17 cellular contexts compared by ENCODE assay signal in genomic region chr3:148146241-148146640, GRCh38.
DNase-seq lines count a peak whose midpoint lies in the region; ATAC-seq, FAIRE-seq and TF ChIP-seq lines count a peak whose summit lies in the region.
"Had no signal": no experiment of that assay in that cellular context is flagged by ENCODE, and none has a peak within 500 bp of the region (broad histone marks: within the 10 kb centered on the region; RNA-seq: fewer than 3 reads in every experiment).

No MANE protein-coding gene starts in this region.

- H3K9ac ChIP-seq in SK-N-MC (ENCODE audit: insufficient read length), result no peak overlapping the region
- H3K9ac ChIP-seq: BLaER1 treated with 17β-estradiol and CSF1 and Interleukin-3, amounts not matched to agents 10 nM and 100 nM had no signal

- no peaks in the 10 kb centered on the region for H3K36me3 ChIP-seq in SK-N-MC (ENCODE audit: insufficient read depth, low read length)
- H3K36me3 ChIP-seq: BLaER1 treated with 17β-estradiol and CSF1 and Interleukin-3, amounts not matched to agents 10 nM and 100 nM had no signal

- no peaks in the 10 kb centered on the region for H3K36me3 Mint-ChIP-seq in Calu3 (ENCODE audit: insufficient read depth, unreplicated experiment)
- H3K36me3 Mint-ChIP-seq: CD8-positive, alpha-beta T cell had no signal

- CTCF ChIA-PET in Calu3 (lab: Charles Lee), result interaction anchor here (0.6 kb wide), 1 partner anchor 100 kb away, joined by 3 read pairs; no protein-coding TSS in a partner anchor

- peaks cover 22% of the 10 kb centered on the region for H3K4me1 Mint-ChIP-seq in Calu3 (ENCODE audit: low read depth, unreplicated experiment)
- H3K4me1 Mint-ChIP-seq: B cell had no signal

- ATAC-seq in GM19452 (IDR thresholded peaks at IDR 0.05; ENCODE audit: unreplicated experiment), result no peak
- ATAC-seq: CD8-positive, alpha-beta T cell; GM23338 had no signal

- intact Hi-C loops in Calu3 (cut with micrococcal nuclease; ENCODE audit: unreplicated experiment), result no loop called here

- no TSS peak for BruUV-seq in Calu3 (replicated peaks; lab: Mats Ljungman, UMichigan)

- no peaks in the 10 kb centered on the region for H3K9me3 ChIP-seq in SK-N-MC (ENCODE audit: low read depth, low read length)
- H3K9me3 ChIP-seq: BLaER1 treated with 17β-estradiol and CSF1 and Interleukin-3, amounts not matched to agents 10 nM and 100 nM had no signal

- no peak overlapping the region; the same call in 1 of the 2 replicates for H3K4me3 ChIP-seq in SK-N-MC
- H3K4me3 ChIP-seq: BLaER1 treated with 17β-estradiol and CSF1 and Interleukin-3, amounts not matched to agents 10 nM and 100 nM; GM23338 had no signal

- no peaks in the 10 kb centered on the region for H3K27me3 Mint-ChIP-seq in Calu3 (ENCODE audit: unreplicated experiment)
- H3K27me3 Mint-ChIP-seq: B cell had no signal

- peak overlapping the region; percentile 95 for H3K27ac ChIP-seq in SK-N-MC
- H3K27ac ChIP-seq: BLaER1 treated with 17β-estradiol and CSF1 and Interleukin-3, amounts not matched to agents 10 nM and 100 nM had no signal

- no peaks in the 10 kb centered on the region for H3K9me3 Mint-ChIP-seq in Calu3 (ENCODE audit: low read depth, unreplicated experiment)

- no peak overlapping the region for H3K4me3 Mint-ChIP-seq in Calu3 (ENCODE audit: low read depth, unreplicated experiment)
- H3K4me3 Mint-ChIP-seq: B cell; CD8-positive, alpha-beta T cell; GM23338 had no signal

- H3K27ac Mint-ChIP-seq in Calu3 (ENCODE audit: unreplicated experiment), result peak overlapping the region; percentile 14
- H3K27ac Mint-ChIP-seq: B cell; CD8-positive, alpha-beta T cell; GM23338 had no signal

- FAIRE-seq in RCC 7860 (lab: Jason Lieb, UNC), result no peak
- FAIRE-seq: GM12892, GM18507 had no signal

- DNase-seq in NCI-H510A treated with DMSO at 0.1 percent for 48 hours (lab: John Stamatoyannopoulos, UW), result peak; percentile 17
- DNase-seq in NCI-H510A (lab: John Stamatoyannopoulos, UW), result no peak
- DNase-seq in Calu3, result no peak
- DNase-seq in SK-N-MC (ENCODE audit: low read depth, low spot score), result no peak
- DNase-seq in RCC 7860 (ENCODE audit: low spot score), result no peak
- no peak for DNase-seq in NCI-H1417 treated with DMSO at 0.1 percent for 48 hours (lab: John Stamatoyannopoulos, UW)
- DNase-seq: 8988T; CD8-positive, alpha-beta T cell; DMS 273 treated with DMSO at 0.1 percent for 48 hours; DMS79; GDM1 had no signal

- TF ChIP-seq CTCF in Calu3 (IDR thresholded peaks at IDR 0.05; ENCODE audit: unreplicated experiment), result no peak
